In genomic region chr11:122668562-122669090, GRCh38 we compare ENCODE assay signal across 9 cellular contexts. TPM values are rescaled to one million over a fixed set of nuclear protein-coding genes. Genes with fewer than 3 reads are reported as not detected.
A peak's percentile ranks its signal among the peaks of the same experiment; 100 is the strongest.
DNase-seq lines count a peak whose midpoint lies in the region; ATAC-seq, FAIRE-seq and TF ChIP-seq lines count a peak whose summit lies in the region.
"Had no signal": no experiment of that assay in that cellular context is flagged by ENCODE, and none has a peak within 500 bp of the region (broad histone marks: within the 10 kb centered on the region; RNA-seq: fewer than 3 reads in every experiment).

No MANE protein-coding gene starts in this region.

- H3K27ac ChIP-seq in ACC112 (ENCODE audit: low read depth, low read length), result peak overlapping the region; percentile 68

- H2AFZ ChIP-seq in ACC112 (ENCODE audit: low read length, unreplicated experiment), result no peak overlapping the region

- peaks cover 11% of the 10 kb centered on the region for H3K9me3 Mint-ChIP-seq in nephron progenitor cell

- H3K4me1 Mint-ChIP-seq in nephron progenitor cell, result peaks cover 66% of the 10 kb centered on the region

- H3K27ac Mint-ChIP-seq in nephron progenitor cell, result no peak overlapping the region

- H3K4me1 ChIP-seq in ACC112 (ENCODE audit: control insufficient read depth, insufficient read depth, low read length, unreplicated experiment), result peaks cover 27% of the 10 kb centered on the region

- H3K36me3 ChIP-seq in ACC112 (ENCODE audit: insufficient read depth, low read length), result peaks cover 12% of the 10 kb centered on the region; the same call in 1 of the 2 replicates

- peak; percentile 63 for FAIRE-seq in RCC 7860 (lab: Jason Lieb, UNC)

- H3K36me3 Mint-ChIP-seq in nephron progenitor cell (ENCODE audit: low read depth), result peaks cover 19% of the 10 kb centered on the region

- H3K4me3 Mint-ChIP-seq in nephron progenitor cell, result no peak overlapping the region

- peaks cover 60% of the 10 kb centered on the region for H3K79me2 ChIP-seq in ACC112 (ENCODE audit: control insufficient read depth, insufficient read depth, low read length, unreplicated experiment)

- peak overlapping the region; percentile 47; the same call in 1 of the 2 replicates for H3K4me3 ChIP-seq in ACC112 (ENCODE audit: low read depth, low read length)

- peak; percentile 88 for DNase-seq in H4 (ENCODE audit: low spot score)
- peak; percentile 52 for DNase-seq in RCC 7860 (ENCODE audit: low spot score)
- DNase-seq in fibroblast of gingiva (ENCODE audit: low read depth), result peak; percentile 90
- no peak for DNase-seq in nephron progenitor cell
- DNase-seq in iPS-NIHi7 (ENCODE audit: extremely low spot score), result no peak
- no peak for DNase-seq in NCI-H128 (lab: John Stamatoyannopoulos, UW; ENCODE audit: unreplicated experiment)
- DNase-seq: OCI-M1 had no signal

- no peaks in the 10 kb centered on the region for H3K27me3 ChIP-seq in ACC112 (ENCODE audit: insufficient read depth, low read length)

- no peak for ATAC-seq in GM21360 (IDR thresholded peaks at IDR 0.05; ENCODE audit: unreplicated experiment)

- TF ChIP-seq CTCF in nephron progenitor cell (IDR thresholded peaks at IDR 0.05), result no peak

- peaks cover 9% of the 10 kb centered on the region for H3K27me3 Mint-ChIP-seq in nephron progenitor cell (ENCODE audit: low read depth, poor library complexity)

RNA-seq across cellular contexts. Expression of gene UBASH3B, which starts 13.1 kb away (rescaled TPM):
- total RNA-seq in H4 (2014; rRNA removed; shearing (Covaris generic)), result 4.4 and 6.4 TPM in 2 replicates

Comparison
In these comparisons a context has a peak if more than half of its experiments do, and no peak if none do; other contexts are left out.
1. DNase-seq: peak in H4 (single experiment), RCC 7860 (single experiment) and fibroblast of gingiva (single experiment); none in nephron progenitor cell (single experiment), iPS-NIHi7 (single experiment) and NCI-H128 (single experiment).